Comparison of ENCODE assay signal across 1 cellular context in the genomic region with DNA sequence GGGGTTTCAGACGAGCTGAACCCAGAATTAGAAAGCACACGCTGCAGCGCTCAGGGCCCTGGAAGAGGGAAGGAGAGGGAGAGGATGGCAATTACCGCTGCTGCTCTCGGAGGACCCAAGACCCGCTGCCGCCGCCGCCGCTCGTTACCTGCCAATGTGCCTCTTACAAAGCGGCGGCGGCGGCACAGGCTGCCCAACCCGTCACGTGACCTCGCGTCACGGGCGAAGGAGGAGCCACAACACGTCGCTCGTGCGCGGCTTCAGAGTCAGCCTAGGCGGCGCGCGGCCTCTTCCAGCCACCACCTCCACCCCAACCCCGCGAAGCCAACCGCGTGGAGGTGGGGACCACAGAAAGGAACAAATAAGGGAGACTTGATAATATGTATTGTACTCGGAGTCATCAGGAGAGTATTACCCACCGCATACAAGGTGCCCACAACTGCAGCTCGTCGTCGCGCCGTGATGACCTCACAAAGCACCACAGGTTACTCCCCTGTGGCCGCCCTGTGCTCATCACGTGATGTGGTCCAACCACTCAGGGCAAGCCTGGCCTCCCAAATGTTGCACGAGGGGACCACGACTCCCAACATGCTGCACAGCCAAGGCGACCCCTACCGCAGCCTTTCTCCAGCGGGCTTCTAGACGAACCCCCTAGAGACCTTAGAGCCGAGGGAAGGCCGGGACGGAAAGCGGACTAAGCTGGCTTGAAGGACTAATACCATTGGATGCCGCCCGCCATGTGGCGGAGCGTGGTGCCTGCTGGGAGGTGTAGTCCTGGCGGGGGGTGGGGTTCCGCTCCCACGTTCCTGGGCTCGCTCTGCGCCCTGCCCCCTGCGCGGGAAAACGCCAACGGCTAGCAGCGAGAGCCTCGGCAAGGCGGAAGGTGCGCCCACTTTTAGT.
TF ChIP-seq lines count a peak whose summit lies in the region.

A gene with protein sequence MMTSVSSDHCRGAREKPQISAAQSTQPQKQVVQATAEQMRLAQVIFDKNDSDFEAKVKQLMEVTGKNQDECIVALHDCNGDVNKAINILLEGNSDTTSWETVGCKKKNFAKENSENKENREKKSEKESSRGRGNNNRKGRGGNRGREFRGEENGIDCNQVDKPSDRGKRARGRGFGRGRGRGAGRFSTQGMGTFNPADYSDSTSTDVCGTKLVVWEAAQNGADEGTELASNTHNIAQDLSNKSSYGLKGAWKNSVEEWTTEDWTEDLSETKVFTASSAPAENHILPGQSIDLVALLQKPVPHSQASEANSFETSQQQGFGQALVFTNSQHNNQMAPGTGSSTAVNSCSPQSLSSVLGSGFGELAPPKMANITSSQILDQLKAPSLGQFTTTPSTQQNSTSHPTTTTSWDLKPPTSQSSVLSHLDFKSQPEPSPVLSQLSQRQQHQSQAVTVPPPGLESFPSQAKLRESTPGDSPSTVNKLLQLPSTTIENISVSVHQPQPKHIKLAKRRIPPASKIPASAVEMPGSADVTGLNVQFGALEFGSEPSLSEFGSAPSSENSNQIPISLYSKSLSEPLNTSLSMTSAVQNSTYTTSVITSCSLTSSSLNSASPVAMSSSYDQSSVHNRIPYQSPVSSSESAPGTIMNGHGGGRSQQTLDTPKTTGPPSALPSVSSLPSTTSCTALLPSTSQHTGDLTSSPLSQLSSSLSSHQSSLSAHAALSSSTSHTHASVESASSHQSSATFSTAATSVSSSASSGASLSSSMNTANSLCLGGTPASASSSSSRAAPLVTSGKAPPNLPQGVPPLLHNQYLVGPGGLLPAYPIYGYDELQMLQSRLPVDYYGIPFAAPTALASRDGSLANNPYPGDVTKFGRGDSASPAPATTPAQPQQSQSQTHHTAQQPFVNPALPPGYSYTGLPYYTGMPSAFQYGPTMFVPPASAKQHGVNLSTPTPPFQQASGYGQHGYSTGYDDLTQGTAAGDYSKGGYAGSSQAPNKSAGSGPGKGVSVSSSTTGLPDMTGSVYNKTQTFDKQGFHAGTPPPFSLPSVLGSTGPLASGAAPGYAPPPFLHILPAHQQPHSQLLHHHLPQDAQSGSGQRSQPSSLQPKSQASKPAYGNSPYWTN (minus strand): TSS at position 158 of the 900 bp plus-strand sequence. CDS start 31,739 bp downstream, outside the sequence.

TF ChIP-seq in K562, 482 proteins besides CTCF, POLR2A, EP300 and RAD21 (continued from another document and continues in another):
- TF ChIP-seq, protein P1, sequence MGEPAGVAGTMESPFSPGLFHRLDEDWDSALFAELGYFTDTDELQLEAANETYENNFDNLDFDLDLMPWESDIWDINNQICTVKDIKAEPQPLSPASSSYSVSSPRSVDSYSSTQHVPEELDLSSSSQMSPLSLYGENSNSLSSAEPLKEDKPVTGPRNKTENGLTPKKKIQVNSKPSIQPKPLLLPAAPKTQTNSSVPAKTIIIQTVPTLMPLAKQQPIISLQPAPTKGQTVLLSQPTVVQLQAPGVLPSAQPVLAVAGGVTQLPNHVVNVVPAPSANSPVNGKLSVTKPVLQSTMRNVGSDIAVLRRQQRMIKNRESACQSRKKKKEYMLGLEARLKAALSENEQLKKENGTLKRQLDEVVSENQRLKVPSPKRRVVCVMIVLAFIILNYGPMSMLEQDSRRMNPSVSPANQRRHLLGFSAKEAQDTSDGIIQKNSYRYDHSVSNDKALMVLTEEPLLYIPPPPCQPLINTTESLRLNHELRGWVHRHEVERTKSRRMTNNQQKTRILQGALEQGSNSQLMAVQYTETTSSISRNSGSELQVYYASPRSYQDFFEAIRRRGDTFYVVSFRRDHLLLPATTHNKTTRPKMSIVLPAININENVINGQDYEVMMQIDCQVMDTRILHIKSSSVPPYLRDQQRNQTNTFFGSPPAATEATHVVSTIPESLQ (CRISPR knock-in tag; IDR thresholded peaks at IDR 0.05): peak; percentile 96; the same call in 1 of the 2 replicates
- no peak for TF ChIP-seq ZNF3 (CRISPR knock-in tag; IDR thresholded peaks at IDR 0.05)
- TF ChIP-seq, protein P2, sequence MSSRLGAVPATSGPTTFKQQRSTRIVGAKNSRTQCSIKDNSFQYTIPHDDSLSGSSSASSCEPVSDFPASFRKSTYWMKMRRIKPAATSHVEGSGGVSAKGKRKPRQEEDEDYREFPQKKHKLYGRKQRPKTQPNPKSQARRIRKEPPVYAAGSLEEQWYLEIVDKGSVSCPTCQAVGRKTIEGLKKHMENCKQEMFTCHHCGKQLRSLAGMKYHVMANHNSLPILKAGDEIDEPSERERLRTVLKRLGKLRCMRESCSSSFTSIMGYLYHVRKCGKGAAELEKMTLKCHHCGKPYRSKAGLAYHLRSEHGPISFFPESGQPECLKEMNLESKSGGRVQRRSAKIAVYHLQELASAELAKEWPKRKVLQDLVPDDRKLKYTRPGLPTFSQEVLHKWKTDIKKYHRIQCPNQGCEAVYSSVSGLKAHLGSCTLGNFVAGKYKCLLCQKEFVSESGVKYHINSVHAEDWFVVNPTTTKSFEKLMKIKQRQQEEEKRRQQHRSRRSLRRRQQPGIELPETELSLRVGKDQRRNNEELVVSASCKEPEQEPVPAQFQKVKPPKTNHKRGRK (tag; IDR thresholded peaks at IDR 0.05): no peak
- TF ChIP-seq ZNF668 (CRISPR knock-in tag; IDR thresholded peaks at IDR 0.05): no peak
- no peak for TF ChIP-seq PHB (CRISPR knock-in tag; IDR thresholded peaks at IDR 0.05)
- peak; percentile 33; the same call in 1 of the 2 replicates for TF ChIP-seq GTF2F1 (IDR thresholded peaks at IDR 0.05; ENCODE audit: low read depth, low read length)
- TF ChIP-seq SPI1 (IDR thresholded peaks at IDR 0.05; ENCODE audit: borderline replicate concordance, low read depth, low read length): peak; percentile 46; the same call in 1 of the 2 replicates
- TF ChIP-seq ESRRB (CRISPR knock-in tag; IDR thresholded peaks at IDR 0.05; ENCODE audit: borderline replicate concordance): no peak
- TF ChIP-seq, protein P3, sequence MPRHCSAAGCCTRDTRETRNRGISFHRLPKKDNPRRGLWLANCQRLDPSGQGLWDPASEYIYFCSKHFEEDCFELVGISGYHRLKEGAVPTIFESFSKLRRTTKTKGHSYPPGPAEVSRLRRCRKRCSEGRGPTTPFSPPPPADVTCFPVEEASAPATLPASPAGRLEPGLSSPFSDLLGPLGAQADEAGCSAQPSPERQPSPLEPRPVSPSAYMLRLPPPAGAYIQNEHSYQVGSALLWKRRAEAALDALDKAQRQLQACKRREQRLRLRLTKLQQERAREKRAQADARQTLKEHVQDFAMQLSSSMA (CRISPR knock-in tag; IDR thresholded peaks at IDR 0.05): no peak
- no peak for TF ChIP-seq ZNF316 (IDR thresholded peaks at IDR 0.05)
- TF ChIP-seq, protein P4, sequence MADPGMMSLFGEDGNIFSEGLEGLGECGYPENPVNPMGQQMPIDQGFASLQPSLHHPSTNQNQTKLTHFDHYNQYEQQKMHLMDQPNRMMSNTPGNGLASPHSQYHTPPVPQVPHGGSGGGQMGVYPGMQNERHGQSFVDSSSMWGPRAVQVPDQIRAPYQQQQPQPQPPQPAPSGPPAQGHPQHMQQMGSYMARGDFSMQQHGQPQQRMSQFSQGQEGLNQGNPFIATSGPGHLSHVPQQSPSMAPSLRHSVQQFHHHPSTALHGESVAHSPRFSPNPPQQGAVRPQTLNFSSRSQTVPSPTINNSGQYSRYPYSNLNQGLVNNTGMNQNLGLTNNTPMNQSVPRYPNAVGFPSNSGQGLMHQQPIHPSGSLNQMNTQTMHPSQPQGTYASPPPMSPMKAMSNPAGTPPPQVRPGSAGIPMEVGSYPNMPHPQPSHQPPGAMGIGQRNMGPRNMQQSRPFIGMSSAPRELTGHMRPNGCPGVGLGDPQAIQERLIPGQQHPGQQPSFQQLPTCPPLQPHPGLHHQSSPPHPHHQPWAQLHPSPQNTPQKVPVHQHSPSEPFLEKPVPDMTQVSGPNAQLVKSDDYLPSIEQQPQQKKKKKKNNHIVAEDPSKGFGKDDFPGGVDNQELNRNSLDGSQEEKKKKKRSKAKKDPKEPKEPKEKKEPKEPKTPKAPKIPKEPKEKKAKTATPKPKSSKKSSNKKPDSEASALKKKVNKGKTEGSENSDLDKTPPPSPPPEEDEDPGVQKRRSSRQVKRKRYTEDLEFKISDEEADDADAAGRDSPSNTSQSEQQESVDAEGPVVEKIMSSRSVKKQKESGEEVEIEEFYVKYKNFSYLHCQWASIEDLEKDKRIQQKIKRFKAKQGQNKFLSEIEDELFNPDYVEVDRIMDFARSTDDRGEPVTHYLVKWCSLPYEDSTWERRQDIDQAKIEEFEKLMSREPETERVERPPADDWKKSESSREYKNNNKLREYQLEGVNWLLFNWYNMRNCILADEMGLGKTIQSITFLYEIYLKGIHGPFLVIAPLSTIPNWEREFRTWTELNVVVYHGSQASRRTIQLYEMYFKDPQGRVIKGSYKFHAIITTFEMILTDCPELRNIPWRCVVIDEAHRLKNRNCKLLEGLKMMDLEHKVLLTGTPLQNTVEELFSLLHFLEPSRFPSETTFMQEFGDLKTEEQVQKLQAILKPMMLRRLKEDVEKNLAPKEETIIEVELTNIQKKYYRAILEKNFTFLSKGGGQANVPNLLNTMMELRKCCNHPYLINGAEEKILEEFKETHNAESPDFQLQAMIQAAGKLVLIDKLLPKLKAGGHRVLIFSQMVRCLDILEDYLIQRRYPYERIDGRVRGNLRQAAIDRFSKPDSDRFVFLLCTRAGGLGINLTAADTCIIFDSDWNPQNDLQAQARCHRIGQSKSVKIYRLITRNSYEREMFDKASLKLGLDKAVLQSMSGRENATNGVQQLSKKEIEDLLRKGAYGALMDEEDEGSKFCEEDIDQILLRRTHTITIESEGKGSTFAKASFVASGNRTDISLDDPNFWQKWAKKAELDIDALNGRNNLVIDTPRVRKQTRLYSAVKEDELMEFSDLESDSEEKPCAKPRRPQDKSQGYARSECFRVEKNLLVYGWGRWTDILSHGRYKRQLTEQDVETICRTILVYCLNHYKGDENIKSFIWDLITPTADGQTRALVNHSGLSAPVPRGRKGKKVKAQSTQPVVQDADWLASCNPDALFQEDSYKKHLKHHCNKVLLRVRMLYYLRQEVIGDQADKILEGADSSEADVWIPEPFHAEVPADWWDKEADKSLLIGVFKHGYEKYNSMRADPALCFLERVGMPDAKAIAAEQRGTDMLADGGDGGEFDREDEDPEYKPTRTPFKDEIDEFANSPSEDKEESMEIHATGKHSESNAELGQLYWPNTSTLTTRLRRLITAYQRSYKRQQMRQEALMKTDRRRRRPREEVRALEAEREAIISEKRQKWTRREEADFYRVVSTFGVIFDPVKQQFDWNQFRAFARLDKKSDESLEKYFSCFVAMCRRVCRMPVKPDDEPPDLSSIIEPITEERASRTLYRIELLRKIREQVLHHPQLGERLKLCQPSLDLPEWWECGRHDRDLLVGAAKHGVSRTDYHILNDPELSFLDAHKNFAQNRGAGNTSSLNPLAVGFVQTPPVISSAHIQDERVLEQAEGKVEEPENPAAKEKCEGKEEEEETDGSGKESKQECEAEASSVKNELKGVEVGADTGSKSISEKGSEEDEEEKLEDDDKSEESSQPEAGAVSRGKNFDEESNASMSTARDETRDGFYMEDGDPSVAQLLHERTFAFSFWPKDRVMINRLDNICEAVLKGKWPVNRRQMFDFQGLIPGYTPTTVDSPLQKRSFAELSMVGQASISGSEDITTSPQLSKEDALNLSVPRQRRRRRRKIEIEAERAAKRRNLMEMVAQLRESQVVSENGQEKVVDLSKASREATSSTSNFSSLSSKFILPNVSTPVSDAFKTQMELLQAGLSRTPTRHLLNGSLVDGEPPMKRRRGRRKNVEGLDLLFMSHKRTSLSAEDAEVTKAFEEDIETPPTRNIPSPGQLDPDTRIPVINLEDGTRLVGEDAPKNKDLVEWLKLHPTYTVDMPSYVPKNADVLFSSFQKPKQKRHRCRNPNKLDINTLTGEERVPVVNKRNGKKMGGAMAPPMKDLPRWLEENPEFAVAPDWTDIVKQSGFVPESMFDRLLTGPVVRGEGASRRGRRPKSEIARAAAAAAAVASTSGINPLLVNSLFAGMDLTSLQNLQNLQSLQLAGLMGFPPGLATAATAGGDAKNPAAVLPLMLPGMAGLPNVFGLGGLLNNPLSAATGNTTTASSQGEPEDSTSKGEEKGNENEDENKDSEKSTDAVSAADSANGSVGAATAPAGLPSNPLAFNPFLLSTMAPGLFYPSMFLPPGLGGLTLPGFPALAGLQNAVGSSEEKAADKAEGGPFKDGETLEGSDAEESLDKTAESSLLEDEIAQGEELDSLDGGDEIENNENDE (IDR thresholded peaks at IDR 0.05; ENCODE audit: low read depth, low read length): no peak
- no peak for TF ChIP-seq SRSF3 (IDR thresholded peaks at IDR 0.05; ENCODE audit: insufficient read depth, low read length)
- TF ChIP-seq EWSR1 (IDR thresholded peaks at IDR 0.05; ENCODE audit: borderline replicate concordance, low read depth, partially characterized antibody): no peak
- TF ChIP-seq SAP30 (IDR thresholded peaks at IDR 0.05; ENCODE audit: borderline replicate concordance, insufficient read depth, low read depth, low read length, poor library complexity, severe bottlenecking): peak; percentile 51
- TF ChIP-seq U2AF2 (optimal IDR thresholded peaks at IDR 0.05; ENCODE audit: low read depth, low read length): no peak
- no peak for TF ChIP-seq STAT5B (CRISPR knock-in tag; IDR thresholded peaks at IDR 0.05)
- TF ChIP-seq ELF2 (CRISPR knock-in tag; IDR thresholded peaks at IDR 0.05): peak; percentile 47; the same call in 1 of the 2 replicates
- TF ChIP-seq SMARCE1 (IDR thresholded peaks at IDR 0.05): 0 out of 2 replicates have a peak, but pooled peaks have one; percentile 4
- no peak; the same call in 1 of the 2 replicates for TF ChIP-seq ESRRA (IDR thresholded peaks at IDR 0.05; ENCODE audit: borderline replicate concordance, low read depth)
- TF ChIP-seq CHD4 (IDR thresholded peaks at IDR 0.05; ENCODE audit: insufficient read depth, insufficient replicate concordance, low read depth, low read length, poor library complexity, severe bottlenecking): no peak
- no peak for TF ChIP-seq ZNF354B (CRISPR knock-in tag; IDR thresholded peaks at IDR 0.05)
- peak; percentile 99 for TF ChIP-seq EP400 (IDR thresholded peaks at IDR 0.05)
- TF ChIP-seq ASH1L (IDR thresholded peaks at IDR 0.05; ENCODE audit: borderline replicate concordance, low read depth, partially characterized antibody): no peak
- no peak for TF ChIP-seq MAFF (IDR thresholded peaks at IDR 0.05; ENCODE audit: low read length)
- TF ChIP-seq HOXB6 (CRISPR knock-in tag; IDR thresholded peaks at IDR 0.05; ENCODE audit: borderline replicate concordance): no peak
- TF ChIP-seq ZNF232 (CRISPR knock-in tag; IDR thresholded peaks at IDR 0.05): no peak
- TF ChIP-seq, protein P5, sequence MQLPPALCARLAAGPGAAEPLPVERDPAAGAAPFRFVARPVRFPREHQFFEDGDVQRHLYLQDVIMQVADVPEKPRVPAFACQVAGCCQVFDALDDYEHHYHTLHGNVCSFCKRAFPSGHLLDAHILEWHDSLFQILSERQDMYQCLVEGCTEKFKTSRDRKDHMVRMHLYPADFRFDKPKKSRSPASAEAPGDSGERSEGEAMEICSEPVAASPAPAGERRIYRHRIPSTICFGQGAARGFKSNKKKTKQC (CRISPR knock-in tag; IDR thresholded peaks at IDR 0.05): peak; percentile 68
- TF ChIP-seq, protein P6, sequence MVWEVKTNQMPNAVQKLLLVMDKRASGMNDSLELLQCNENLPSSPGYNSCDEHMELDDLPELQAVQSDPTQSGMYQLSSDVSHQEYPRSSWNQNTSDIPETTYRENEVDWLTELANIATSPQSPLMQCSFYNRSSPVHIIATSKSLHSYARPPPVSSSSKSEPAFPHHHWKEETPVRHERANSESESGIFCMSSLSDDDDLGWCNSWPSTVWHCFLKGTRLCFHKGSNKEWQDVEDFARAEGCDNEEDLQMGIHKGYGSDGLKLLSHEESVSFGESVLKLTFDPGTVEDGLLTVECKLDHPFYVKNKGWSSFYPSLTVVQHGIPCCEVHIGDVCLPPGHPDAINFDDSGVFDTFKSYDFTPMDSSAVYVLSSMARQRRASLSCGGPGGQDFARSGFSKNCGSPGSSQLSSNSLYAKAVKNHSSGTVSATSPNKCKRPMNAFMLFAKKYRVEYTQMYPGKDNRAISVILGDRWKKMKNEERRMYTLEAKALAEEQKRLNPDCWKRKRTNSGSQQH (CRISPR knock-in tag; IDR thresholded peaks at IDR 0.05): no peak
